Comparison of ENCODE assay signal across 7 cellular contexts in the genomic region with DNA sequence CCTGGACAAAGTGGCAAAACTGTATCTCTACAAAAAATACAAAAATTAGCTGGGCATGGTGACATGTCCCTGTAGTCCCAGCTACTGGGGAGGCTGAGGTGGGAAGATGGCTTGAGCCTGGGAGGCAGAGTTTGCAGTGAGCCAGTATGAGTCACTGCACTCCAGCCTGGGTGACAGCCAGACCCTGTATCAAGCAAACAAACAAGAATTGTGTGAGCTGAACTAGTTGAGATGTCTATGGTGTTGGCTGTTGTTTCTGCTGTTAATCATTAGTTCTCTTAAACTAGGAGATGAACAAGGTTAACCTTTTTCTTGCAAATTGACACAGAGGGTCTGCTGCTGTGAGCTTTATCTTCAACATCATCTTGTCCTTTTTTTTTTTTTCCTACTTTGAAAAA. TPM values are rescaled to one million over a fixed set of nuclear protein-coding genes. Genes with fewer than 3 reads are reported as not detected.
A peak's percentile ranks its signal among the peaks of the same experiment; 100 is the strongest.
DNase-seq lines count a peak whose midpoint lies in the region; ATAC-seq and TF ChIP-seq lines count a peak whose summit lies in the region.

No MANE protein-coding gene starts in this region.

- no peaks in the 10 kb centered on the region for H3K9me3 Mint-ChIP-seq in osteocyte (ENCODE audit: unreplicated experiment)

- ATAC-seq in GM19463 (IDR thresholded peaks at IDR 0.05; ENCODE audit: unreplicated experiment), result peak; percentile 47
- ATAC-seq in GM21528 (IDR thresholded peaks at IDR 0.05; ENCODE audit: low FRiP score, unreplicated experiment), result no peak
- no peak for ATAC-seq in HG03025 (IDR thresholded peaks at IDR 0.05; ENCODE audit: low FRiP score, unreplicated experiment)

- H3K27ac Mint-ChIP-seq in osteocyte (ENCODE audit: unreplicated experiment), result peak overlapping the region; percentile 5

- TF ChIP-seq CTCF in osteocyte (IDR thresholded peaks at IDR 0.05), result no peak

- peaks cover 23% of the 10 kb centered on the region for H3K36me3 Mint-ChIP-seq in osteocyte (ENCODE audit: unreplicated experiment)

- peaks cover 24% of the 10 kb centered on the region for H3K4me1 Mint-ChIP-seq in osteocyte (ENCODE audit: unreplicated experiment)

- peak; percentile 61 for DNase-seq in NCI-H226
- DNase-seq in dedifferentiated amniotic fluid mesenchymal stem cell (ENCODE audit: extremely low spot score), result peak; percentile 16
- no peak for DNase-seq in osteocyte (ENCODE audit: extremely low spot score, unreplicated experiment)
- no peak for DNase-seq in amygdala (lab: John Stamatoyannopoulos, UW)

- no peak overlapping the region for H3K4me3 Mint-ChIP-seq in osteocyte (ENCODE audit: unreplicated experiment)

- H3K27me3 Mint-ChIP-seq in osteocyte (ENCODE audit: unreplicated experiment), result no peaks in the 10 kb centered on the region

RNA-seq across cellular contexts. Expression of a gene that starts 23.6 kb away (rescaled TPM):
- 27.0 and 29.0 TPM in 2 replicates for total RNA-seq in osteocyte

Comparison
In these comparisons a context has a peak if more than half of its experiments do, and no peak if none do; other contexts are left out.
1. DNase-seq: peak in NCI-H226 (single experiment) and dedifferentiated amniotic fluid mesenchymal stem cell (single experiment); none in osteocyte (single experiment) and amygdala (0 of 56).